In genomic region chr20:57813870-57814269, GRCh38 we compare ENCODE assay signal across 15 cellular contexts.
DNase-seq lines count a peak whose midpoint lies in the region; TF ChIP-seq lines count a peak whose summit lies in the region.
"Had no signal": no experiment of that assay in that cellular context is flagged by ENCODE, and none has a peak within 500 bp of the region (broad histone marks: within the 10 kb centered on the region; RNA-seq: fewer than 3 reads in every experiment).

No MANE protein-coding gene starts in this region.

- H3K27ac ChIP-seq in SU-DHL-6 (ENCODE audit: low read depth, low read length) (peak overlapping the region; percentile 39; the same call in 1 of the 2 replicates), spleen (no peak overlapping the region), transverse colon (no peak overlapping the region)
- H3K27ac ChIP-seq: HL-60 had no signal

- H3K4me1 Mint-ChIP-seq in glutamatergic neuron (ENCODE audit: low read depth, unreplicated experiment), result peaks cover 39% of the 10 kb centered on the region
- H3K4me1 Mint-ChIP-seq: CD8-positive, alpha-beta memory T cell had no signal

- TF ChIP-seq CTCF in SU-DHL-6 (IDR thresholded peaks at IDR 0.05; ENCODE audit: insufficient read depth, low read length, poor library complexity, severe bottlenecking), result no peak
- no peak for TF ChIP-seq CTCF in glutamatergic neuron (IDR thresholded peaks at IDR 0.05; ENCODE audit: partially characterized antibody, unreplicated experiment)
- TF ChIP-seq CTCF in spleen (IDR thresholded peaks at IDR 0.05 in 8 of 11, conservative IDR thresholded peaks at IDR 0.05 in 3 of 11), result no peak
- no peak for TF ChIP-seq CTCF in transverse colon (IDR thresholded peaks at IDR 0.05)

- H3K27me3 Mint-ChIP-seq in glutamatergic neuron (ENCODE audit: unreplicated experiment), result peaks cover 5% of the 10 kb centered on the region

- WGBS in spleen, 5 donors, result 74 to 91% (median 88%) methylated on average over 6 of the region's 6 CpGs
- WGBS in transverse colon (ENCODE audit: low coverage in 1 of 2), 2 donors, result 82% methylated on average over 6 of the region's 6 CpGs; no CpG with 5 or more reads in 1 of the 2 donors

- no peak for TF ChIP-seq RAD21 in Ishikawa (IDR thresholded peaks at IDR 0.05; ENCODE audit: low read depth)

- in situ Hi-C loops in transverse colon (cut with MboI; ENCODE audit: low pct_ligation_motif_present in 1 of 4, low pct_unique_long_range_greater_than_20kb in 1 of 4, low sequenced_read_pairs in 3 of 4), result no loop called here

- peaks cover 3% of the 10 kb centered on the region for H3K9me3 Mint-ChIP-seq in glutamatergic neuron (ENCODE audit: unreplicated experiment)
- H3K9me3 Mint-ChIP-seq: CD8-positive, alpha-beta memory T cell had no signal

- H3K4me2 ChIP-seq in SU-DHL-6 (ENCODE audit: low read depth, low read length, poor library complexity, severe bottlenecking), result no peak overlapping the region

- TF ChIP-seq POLR2A in spleen (IDR thresholded peaks at IDR 0.05), result no peak
- TF ChIP-seq POLR2A in transverse colon (IDR thresholded peaks at IDR 0.05), result no peak

- peak overlapping the region; percentile 32 for H3K4me3 Mint-ChIP-seq in glutamatergic neuron (ENCODE audit: unreplicated experiment)

- no peaks in the 10 kb centered on the region for H3F3A ChIP-seq in SU-DHL-6 (ENCODE audit: insufficient read depth)

- H3K4me1 ChIP-seq in spleen, result no peaks in the 10 kb centered on the region
- H3K4me1 ChIP-seq in transverse colon, result no peaks in the 10 kb centered on the region
- H3K4me1 ChIP-seq: HAP-1 had no signal

- intact Hi-C loops in spleen (cut with DNase I; ENCODE audit: low total_unique reads) (no loop called here), transverse colon (cut with DNase I; ENCODE audit: low total_unique reads) (no loop called here)

- DNase-seq in glutamatergic neuron (no peak), spleen (peak; percentile 41), transverse colon (no peak), HPDE6-E6E7 (ENCODE audit: extremely low spot score) (no peak)
- no peak for DNase-seq in activated CD4-positive, alpha-beta T cell treated with anti-CD3 and anti-CD28 coated beads, Interleukin-2, amount 50 U/mL, for 4 hours
- DNase-seq: BE2C; Caco-2; CD8-positive, alpha-beta memory T cell; DND-41; GDM1; GOT3 had no signal

- H3K36me3 ChIP-seq in SU-DHL-6 (ENCODE audit: low read length), result no peaks in the 10 kb centered on the region
- H3K36me3 ChIP-seq in spleen, result no peaks in the 10 kb centered on the region
- H3K36me3 ChIP-seq in transverse colon, result no peaks in the 10 kb centered on the region
- H3K36me3 ChIP-seq: BE2C, HAP-1 had no signal

- TF ChIP-seq EP300 in Ishikawa (IDR thresholded peaks at IDR 0.05; ENCODE audit: borderline replicate concordance), result no peak
- TF ChIP-seq EP300 in transverse colon (IDR thresholded peaks at IDR 0.05; ENCODE audit: low read depth), result no peak

- no peak overlapping the region for H3K4me3 ChIP-seq in SU-DHL-6 (ENCODE audit: insufficient read depth, low read length, poor library complexity, severe bottlenecking)
- no peak overlapping the region for H3K4me3 ChIP-seq in spleen
- H3K4me3 ChIP-seq in transverse colon, result no peak overlapping the region
- H3K4me3 ChIP-seq: HAP-1 had no signal

- H3K9me3 ChIP-seq in SU-DHL-6 (ENCODE audit: insufficient read depth, low read length) (no peaks in the 10 kb centered on the region), spleen (no peaks in the 10 kb centered on the region), transverse colon (no peaks in the 10 kb centered on the region)
- H3K9me3 ChIP-seq: BE2C, HAP-1 had no signal

- no peaks in the 10 kb centered on the region for H3K36me3 Mint-ChIP-seq in glutamatergic neuron (ENCODE audit: unreplicated experiment)
- H3K36me3 Mint-ChIP-seq: CD8-positive, alpha-beta memory T cell had no signal

- H2AFZ ChIP-seq in SU-DHL-6 (ENCODE audit: low read depth, low read length, severe bottlenecking), result no peak overlapping the region

- peak overlapping the region; percentile 97 for H3K27ac Mint-ChIP-seq in glutamatergic neuron (ENCODE audit: unreplicated experiment)

- H4K20me1 ChIP-seq in SU-DHL-6 (ENCODE audit: low read depth, low read length), result no peaks in the 10 kb centered on the region

- no peaks in the 10 kb centered on the region for H3K9me2 ChIP-seq in SU-DHL-6 (replicated peaks; ENCODE audit: insufficient read depth, low read length)

- no peak overlapping the region for H3K9ac ChIP-seq in SU-DHL-6 (ENCODE audit: low read length)

- no peaks in the 10 kb centered on the region for H3K79me2 ChIP-seq in SU-DHL-6 (ENCODE audit: insufficient read depth, low read length)

- H3K27me3 ChIP-seq in SU-DHL-6 (ENCODE audit: low read length) (no peaks in the 10 kb centered on the region), spleen (replicated peaks in 1 of 7) (peaks cover 0 to 7% (median 0%) of the 10 kb centered on the region in 7 donors), transverse colon (no peaks in the 10 kb centered on the region)
- H3K27me3 ChIP-seq: BE2C had no signal

TF ChIP-seq in Ishikawa, 13 proteins besides CTCF, POLR2A, EP300 and RAD21:
- TF ChIP-seq USF1 (IDR thresholded peaks at IDR 0.05) (0 out of 2 replicates have a peak, but pooled peaks have one; percentile 22), CREB1 (IDR thresholded peaks at IDR 0.05; ENCODE audit: low read depth) (no peak)
